In genomic region chr11:34721646-34722045, GRCh38 we compare ENCODE assay signal across 17 cellular contexts.
"Had no signal": no experiment of that assay in that cellular context is flagged by ENCODE, and none has a peak within 500 bp of the region (broad histone marks: within the 10 kb centered on the region; RNA-seq: fewer than 3 reads in every experiment).

No MANE protein-coding gene starts in this region.

- H3K4me3 Mint-ChIP-seq: activated naive CD4-positive, alpha-beta T cell treated with anti-CD3 and anti-CD28 coated beads, Interleukin-2, amount 10 ng/mL, durations not matched to agents 7 days and 5 days; immature natural killer cell; natural killer cell; type B pancreatic cell had no signal

- DNase-seq: activated CD4-positive, alpha-beta T cell treated with anti-CD3 and anti-CD28 coated beads, Interleukin-2, amount 50 U/mL, for 1 hour; activated naive CD4-positive, alpha-beta T cell treated with anti-CD3 and anti-CD28 coated beads, Interleukin-2, amount 10 ng/mL, durations not matched to agents 7 days and 5 days; activated T-cell treated with anti-CD3 and anti-CD28 coated beads for 4 hours; adrenal gland; colonic mucosa; glutamatergic neuron; immature natural killer cell; left cardiac atrium; mucosa of descending colon; natural killer cell; sigmoid colon; stimulated activated CD4-positive, alpha-beta T cell treated with anti-CD3 and anti-CD28 coated beads, Interleukin-12 subunit alpha, Interleukin-12 subunit beta, amount 100 ng/mL, for 4 hours; stimulated activated CD4-positive, alpha-beta T cell treated with anti-CD3 and anti-CD28 coated beads, Interleukin-2, amount 100 ng/mL, for 48 hours; stimulated activated naive CD4-positive, alpha-beta T cell treated with Interleukin-2 at 50 U/mL for 16 hours had no signal

- H3K36me3 Mint-ChIP-seq: activated naive CD4-positive, alpha-beta T cell treated with anti-CD3 and anti-CD28 coated beads, Interleukin-2, amount 10 ng/mL, durations not matched to agents 7 days and 5 days had no signal

- H3K27me3 ChIP-seq: adrenal gland, colonic mucosa, sigmoid colon had no signal

- H3K27me3 Mint-ChIP-seq: type B pancreatic cell had no signal

- H3K36me3 ChIP-seq: adrenal gland, colonic mucosa, sigmoid colon had no signal

- H3K4me3 ChIP-seq: adrenal gland, colonic mucosa, mucosa of descending colon, sigmoid colon had no signal

- H3K9me3 ChIP-seq: adrenal gland, colonic mucosa, mucosa of descending colon had no signal

- H3K27ac ChIP-seq: adrenal gland, colonic mucosa, sigmoid colon had no signal

- ATAC-seq: mucosa of descending colon, natural killer cell had no signal

- H3K4me1 Mint-ChIP-seq: activated naive CD4-positive, alpha-beta T cell treated with anti-CD3 and anti-CD28 coated beads, Interleukin-2, amount 10 ng/mL, durations not matched to agents 7 days and 5 days; natural killer cell had no signal

- H3K27ac Mint-ChIP-seq: activated naive CD4-positive, alpha-beta T cell treated with anti-CD3 and anti-CD28 coated beads, Interleukin-2, amount 10 ng/mL, durations not matched to agents 7 days and 5 days; activated T-helper 2 cell treated with anti-CD3 and anti-CD28 coated beads, Interferon-gamma antibody, Interleukin-2, Interleukin-4, amounts not matched to agents 10 μg/mL and 5 μg/mL and 100 μg/mL, durations not matched to agents 14 hours and 24 hours and 36 hours; immature natural killer cell; natural killer cell; type B pancreatic cell had no signal

- FAIRE-seq: endothelial cell of umbilical vein had no signal

- H3K4me1 ChIP-seq: adrenal gland, colonic mucosa, sigmoid colon had no signal
